ENCODE assay signal across 31 cellular contexts in genomic region chr19:32199501-32200040, GRCh38.
"Had no signal": no experiment of that assay in that cellular context is flagged by ENCODE, and none has a peak within 500 bp of the region (broad histone marks: within the 10 kb centered on the region; RNA-seq: fewer than 3 reads in every experiment).

No MANE protein-coding gene starts in this region.

- H3K4me2 ChIP-seq: PC-9 had no signal

- H3K36me3 ChIP-seq: MG63 had no signal

- H3K27me3 Mint-ChIP-seq: activated naive CD8-positive, alpha-beta T cell; activated naive CD8-positive, alpha-beta T cell treated with anti-CD3 and anti-CD28 coated beads, Interleukin-2, amount 50 U/mL, for 24 hours; brain had no signal

- H3K9me3 Mint-ChIP-seq: activated B cell treated with CpG ODN at 0.5 μM for 24 hours; activated CD4-positive, alpha-beta memory T cell treated with anti-CD3 and anti-CD28 coated beads for 36 hours; activated naive CD4-positive, alpha-beta T cell treated with anti-CD3 and anti-CD28 coated beads, Interleukin-2, amount 10 ng/mL, durations not matched to agents 7 days and 5 days; activated naive CD8-positive, alpha-beta T cell treated with anti-CD3 and anti-CD28 coated beads, Interleukin-2, amount 50 U/mL, for 24 hours; brain had no signal

- H3K27ac ChIP-seq: PC-9, RWPE1, VCaP had no signal

- DNase-seq: activated B cell treated with CpG ODN at 0.5 μM for 24 hours; activated CD4-positive, alpha-beta memory T cell treated with anti-CD3 and anti-CD28 coated beads for 36 hours; activated CD4-positive, alpha-beta T cell treated with anti-CD3 and anti-CD28 coated beads for 4 hours; activated CD4-positive, alpha-beta T cell treated with anti-CD3 and anti-CD28 coated beads, Interleukin-2, amount 50 U/mL, for 1 hour; activated CD4-positive, CD25-positive, alpha-beta regulatory T cell treated with anti-CD3 and anti-CD28 coated beads, Interleukin-2, amount 50 U/mL, for 72 hours; activated CD8-positive, alpha-beta memory T cell treated with anti-CD3 and anti-CD28 coated beads, Interleukin-2, amount 50 U/mL, for 48 hours; activated effector memory CD4-positive, alpha-beta T cell treated with Interleukin-2 at 50 U/mL for 16 hours; activated naive CD4-positive, alpha-beta T cell treated with anti-CD3 and anti-CD28 coated beads, Interleukin-2, amount 10 ng/mL, durations not matched to agents 7 days and 5 days; activated naive CD8-positive, alpha-beta T cell treated with anti-CD3 and anti-CD28 coated beads, Interleukin-2, amount 50 U/mL, for 24 hours; activated T-cell treated with anti-CD3 and anti-CD28 coated beads, Interleukin-2, amount 50 U/mL, for 48 hours; Kasumi-1; KG1; MG63; NCI-H1048; NCI-H1105 treated with DMSO at 0.1 percent for 48 hours; NCI-H1436; NCI-H1694; NCI-H2029; NCI-H510A; NCI-H526; NCI-H748 treated with DMSO at 0.1 percent for 48 hours; PC-9; SIG-M5; SW 1271; T-helper 1 cell; T-helper 2 cell; T-helper 9 cell had no signal

- H3K36me3 Mint-ChIP-seq: activated CD4-positive, alpha-beta memory T cell treated with anti-CD3 and anti-CD28 coated beads for 36 hours; activated naive CD4-positive, alpha-beta T cell treated with anti-CD3 and anti-CD28 coated beads, Interleukin-2, amount 10 ng/mL, durations not matched to agents 7 days and 5 days; activated naive CD8-positive, alpha-beta T cell; brain had no signal

- ATAC-seq: activated naive CD8-positive, alpha-beta T cell treated with anti-CD3 and anti-CD28 coated beads, Interleukin-2, amount 50 U/mL, for 24 hours had no signal

- H3K4me1 Mint-ChIP-seq: activated B cell treated with CpG ODN at 0.5 μM for 24 hours; activated naive CD8-positive, alpha-beta T cell treated with anti-CD3 and anti-CD28 coated beads, Interleukin-2, amount 50 U/mL, for 24 hours had no signal

- H3K4me3 Mint-ChIP-seq: activated B cell treated with CpG ODN at 0.5 μM for 24 hours; activated CD4-positive, alpha-beta memory T cell treated with anti-CD3 and anti-CD28 coated beads for 36 hours; activated naive CD4-positive, alpha-beta T cell treated with anti-CD3 and anti-CD28 coated beads, Interleukin-2, amount 10 ng/mL, durations not matched to agents 7 days and 5 days; activated naive CD8-positive, alpha-beta T cell; activated naive CD8-positive, alpha-beta T cell treated with anti-CD3 and anti-CD28 coated beads, Interleukin-2, amount 50 U/mL, for 24 hours; brain had no signal

- H3K9me3 ChIP-seq: MG63 had no signal

- H3K4me3 ChIP-seq: MG63, PC-9 had no signal

- H3K27ac Mint-ChIP-seq: activated B cell treated with CpG ODN at 0.5 μM for 24 hours; activated CD4-positive, alpha-beta memory T cell treated with anti-CD3 and anti-CD28 coated beads for 36 hours; activated naive CD4-positive, alpha-beta T cell treated with anti-CD3 and anti-CD28 coated beads, Interleukin-2, amount 10 ng/mL, durations not matched to agents 7 days and 5 days; activated naive CD8-positive, alpha-beta T cell; activated naive CD8-positive, alpha-beta T cell treated with anti-CD3 and anti-CD28 coated beads, Interleukin-2, amount 50 U/mL, for 24 hours had no signal
